ENCODE assay signal across 23 cellular contexts in genomic region chr10:2679646-2680045, GRCh38.
"Had no signal": no experiment of that assay in that cellular context is flagged by ENCODE, and none has a peak within 500 bp of the region (broad histone marks: within the 10 kb centered on the region; RNA-seq: fewer than 3 reads in every experiment).

No MANE protein-coding gene starts in this region.

- H3K9ac ChIP-seq: SK-N-SH had no signal

- ATAC-seq: Panc1, PC-3 had no signal

- H3K27ac ChIP-seq: HL-60, RWPE1 had no signal

- DNase-seq: KBM-7, MV-4-11, NCI-H1048, NCI-H1105, NCI-H1417, NCI-H1436 treated with DMSO at 0.1 percent for 48 hours, NCI-H1694, NCI-H187 treated with DMSO at 0.1 percent for 48 hours, NCI-H2029 treated with DMSO at 0.1 percent for 48 hours, NCI-H2107, NCI-H226, NCI-H446, NCI-H510A, NCI-H524 treated with DMSO at 0.1 percent for 48 hours, NCI-H69, NCI-H774, PC-3, SHP77, SK-N-SH, SW 1271 had no signal

- H3K4me2 ChIP-seq: SK-N-SH had no signal

- H3K9me3 ChIP-seq: SK-N-SH had no signal
